19 cellular contexts compared by ENCODE assay signal in genomic region chr5:81214848-81215247, GRCh38. TPM values are rescaled to one million over a fixed set of nuclear protein-coding genes. Genes with fewer than 3 reads are reported as not detected.
"Had no signal": no experiment of that assay in that cellular context is flagged by ENCODE, and none has a peak within 500 bp of the region (broad histone marks: within the 10 kb centered on the region; RNA-seq: fewer than 3 reads in every experiment).

No MANE protein-coding gene starts in this region.

- H3K4me1 Mint-ChIP-seq: naive thymus-derived CD8-positive, alpha-beta T cell had no signal

- H3K27ac Mint-ChIP-seq: dendritic cell treated with granulocyte-macrophage colony-stimulating factor and Interleukin-4, amounts not matched to agents 40 ng/mL and 50 ng/mL, for 4 days; stimulated activated naive B cell treated with anti-CD40 and anti-IgM and Interleukin-4, amounts not matched to agents 10 μg/mL and 1 μg/mL and 100 μg/mL, for 72 hours had no signal

- ATAC-seq: effector memory CD8-positive, alpha-beta T cell; gastroesophageal sphincter; left lobe of liver; mucosa of descending colon; naive thymus-derived CD8-positive, alpha-beta T cell; right lobe of liver; stimulated activated naive B cell treated with anti-CD40 and anti-IgM and Interleukin-4, amounts not matched to agents 10 μg/mL and 1 μg/mL and 100 μg/mL, for 72 hours had no signal

- H3K4me3 Mint-ChIP-seq: dendritic cell treated with granulocyte-macrophage colony-stimulating factor and Interleukin-4, amounts not matched to agents 40 ng/mL and 50 ng/mL, for 4 days; effector memory CD8-positive, alpha-beta T cell; naive thymus-derived CD8-positive, alpha-beta T cell; stimulated activated naive B cell treated with anti-CD40 and anti-IgM and Interleukin-4, amounts not matched to agents 10 μg/mL and 1 μg/mL and 100 μg/mL, for 72 hours had no signal

- DNase-seq: effector memory CD8-positive, alpha-beta T cell; esophagus squamous epithelium; foreskin fibroblast; glutamatergic neuron; islet precursor cell; mammary epithelial cell; mucosa of descending colon; naive thymus-derived CD8-positive, alpha-beta T cell; psoas muscle; retina; right lobe of liver; stimulated activated CD4-positive, alpha-beta T cell treated with anti-CD3 and anti-CD28 coated beads, Interleukin-4, amount 100 ng/mL, for 1 hour; stimulated activated CD8-positive, alpha-beta memory T cell treated with anti-CD3 and anti-CD28 coated beads, Interleukin-4, amount 100 ng/mL, for 48 hours; stimulated activated naive B cell treated with anti-CD40 and anti-IgM and Interleukin-4, amounts not matched to agents 10 μg/mL and 1 μg/mL and 100 μg/mL, for 72 hours; trophoblast cell had no signal

- H3K36me3 Mint-ChIP-seq: stimulated activated naive B cell treated with anti-CD40 and anti-IgM and Interleukin-4, amounts not matched to agents 10 μg/mL and 1 μg/mL and 100 μg/mL, for 72 hours had no signal

- H3K27me3 Mint-ChIP-seq: dendritic cell treated with granulocyte-macrophage colony-stimulating factor and Interleukin-4, amounts not matched to agents 40 ng/mL and 50 ng/mL, for 4 days; effector memory CD8-positive, alpha-beta T cell; naive thymus-derived CD8-positive, alpha-beta T cell; stimulated activated naive B cell treated with anti-CD40 and anti-IgM and Interleukin-4, amounts not matched to agents 10 μg/mL and 1 μg/mL and 100 μg/mL, for 72 hours had no signal

- H3K9me3 Mint-ChIP-seq: dendritic cell treated with granulocyte-macrophage colony-stimulating factor and Interleukin-4, amounts not matched to agents 40 ng/mL and 50 ng/mL, for 4 days; effector memory CD8-positive, alpha-beta T cell; naive thymus-derived CD8-positive, alpha-beta T cell; stimulated activated naive B cell treated with anti-CD40 and anti-IgM and Interleukin-4, amounts not matched to agents 10 μg/mL and 1 μg/mL and 100 μg/mL, for 72 hours had no signal

- H3K4me3 ChIP-seq: esophagus squamous epithelium, gastroesophageal sphincter, mucosa of descending colon, psoas muscle, right lobe of liver had no signal

RNA-seq across cellular contexts. Expression of gene CKMT2, which starts 18.3 kb away (rescaled TPM):
- polyA plus RNA-seq: mammary epithelial cell; naive thymus-derived CD8-positive, alpha-beta T cell; neural cell had no signal
